ENCODE assay signal across 9 cellular contexts in the genomic region with DNA sequence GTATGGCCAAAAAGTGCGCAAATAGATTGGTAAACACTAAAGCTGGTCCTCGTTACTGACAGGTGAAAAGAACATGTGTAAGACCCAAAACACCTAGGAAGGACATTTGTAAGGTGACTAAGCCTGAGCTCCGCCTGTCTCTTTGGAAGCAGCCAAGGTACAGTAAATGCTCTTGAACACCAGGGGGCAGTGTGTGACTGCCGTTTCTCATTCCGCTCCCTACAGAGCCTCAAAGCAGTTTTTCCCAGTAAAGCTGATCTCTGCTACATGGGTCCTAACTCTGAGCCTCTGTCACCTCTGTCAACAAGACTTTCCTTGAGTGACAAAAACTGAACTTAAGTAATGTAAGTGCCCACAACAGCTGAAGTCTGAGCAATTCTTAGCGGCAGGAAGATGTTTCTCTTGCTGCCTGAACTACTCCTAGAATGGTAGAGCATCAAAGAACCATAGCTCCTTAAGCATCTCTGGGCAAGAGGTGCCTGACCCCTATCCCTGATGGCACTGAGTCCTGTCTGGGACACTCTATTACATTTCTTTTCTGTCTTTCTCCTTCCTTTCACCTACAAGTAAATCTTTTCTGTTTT.
DNase-seq lines count a peak whose midpoint lies in the region; ATAC-seq, FAIRE-seq and TF ChIP-seq lines count a peak whose summit lies in the region.
"Had no signal": no experiment of that assay in that cellular context is flagged by ENCODE, and none has a peak within 500 bp of the region (broad histone marks: within the 10 kb centered on the region; RNA-seq: fewer than 3 reads in every experiment).

No MANE protein-coding gene starts in this region.

- peak; percentile 79 for ATAC-seq in HG02759 (IDR thresholded peaks at IDR 0.05; ENCODE audit: unreplicated experiment)

- peak; percentile 91 to 96 for TF ChIP-seq CTCF in brain (conservative IDR thresholded peaks at IDR 0.05)

- no peaks in the 10 kb centered on the region for H3K36me3 Mint-ChIP-seq in brain

- peak overlapping the region in 1 of 5 experiments; percentile 37 for H3K27ac Mint-ChIP-seq in brain
- H3K27ac Mint-ChIP-seq: stimulated activated naive CD8-positive, alpha-beta T cell treated with anti-CD3 and anti-CD28 coated beads, Interleukin-15, Interleukin-2, amounts not matched to agents 100 ng/mL and 50 ng/mL, for 24 hours had no signal

- H3K27me3 Mint-ChIP-seq in brain = peaks cover 2% of the 10 kb centered on the region

- no peak for TF ChIP-seq POLR2A in GM12892 (IDR thresholded peaks at IDR 0.05; ENCODE audit: low read depth, low read length)

- H3K9me3 Mint-ChIP-seq in brain = no peaks in the 10 kb centered on the region
- H3K9me3 Mint-ChIP-seq: stimulated activated naive CD8-positive, alpha-beta T cell treated with anti-CD3 and anti-CD28 coated beads, Interleukin-15, Interleukin-2, amounts not matched to agents 100 ng/mL and 50 ng/mL, for 24 hours had no signal

- H3K4me3 Mint-ChIP-seq in brain = no peak overlapping the region
- H3K4me3 Mint-ChIP-seq: stimulated activated naive CD8-positive, alpha-beta T cell treated with anti-CD3 and anti-CD28 coated beads, Interleukin-15, Interleukin-2, amounts not matched to agents 100 ng/mL and 50 ng/mL, for 24 hours had no signal

- DNase-seq in A172 (ENCODE audit: low spot score) (peak; percentile 86), GM12892 (ENCODE audit: insufficient read length) (peak; percentile 30), NCI-H1105 (lab: John Stamatoyannopoulos, UW) (peak; percentile 50), T-helper 9 cell (peak; percentile 25), inferior parietal cortex (ENCODE audit: extremely low spot score) (peak; percentile 90)
- peak; percentile 19 to 40 (median 29) for DNase-seq in stimulated activated CD4-positive, alpha-beta T cell treated with anti-CD3 and anti-CD28 coated beads, Interleukin-1b, Interleukin-23, amount 100 ng/mL, for 24 hours (ENCODE audit: low read depth in 4 of 4, low spot score in 1 of 4)

- H3K4me1 Mint-ChIP-seq in brain = peaks cover 20% of the 10 kb centered on the region

- FAIRE-seq in GM12892 (lab: Jason Lieb, UNC) = peak; percentile 90

Comparison
In these comparisons a context has a peak if more than half of its experiments do, and no peak if none do; other contexts are left out.
1. Peak in every context shown above with its lines: DNase-seq and ATAC-seq.
2. DNase-seq: peak in every context shown above with its lines; median percentile 90 in inferior parietal cortex; 86 in A172; 50 in NCI-H1105; 30 in GM12892; 29 in stimulated activated CD4-positive, alpha-beta T cell treated with anti-CD3 and anti-CD28 coated beads, Interleukin-1b, Interleukin-23, amount 100 ng/mL, for 24 hours; 25 in T-helper 9 cell.